In genomic region chr19:55253842-55254624, GRCh38 we compare ENCODE assay signal across 8 cellular contexts. TPM values are rescaled to one million over a fixed set of nuclear protein-coding genes. Genes with fewer than 3 reads are reported as not detected.
DNase-seq lines count a peak whose midpoint lies in the region; ATAC-seq and TF ChIP-seq lines count a peak whose summit lies in the region.

No MANE protein-coding gene starts in this region.

- H3K27ac Mint-ChIP-seq in CD4-positive, CD25-positive, alpha-beta regulatory T cell, result peak overlapping the region; percentile 94 to 98 (median 98)
- peak overlapping the region; percentile 11 for H3K27ac Mint-ChIP-seq in endothelial cell (ENCODE audit: unreplicated experiment)

- peaks cover 7% of the 10 kb centered on the region for H3K36me3 ChIP-seq in CD4-positive, CD25-positive, alpha-beta regulatory T cell (ENCODE audit: control insufficient read depth, insufficient read depth, low read length)

- H3K4me1 Mint-ChIP-seq in CD4-positive, CD25-positive, alpha-beta regulatory T cell, result peaks cover 16 to 80% (median 43%) of the 10 kb centered on the region in 4 donors
- H3K4me1 Mint-ChIP-seq in endothelial cell (ENCODE audit: unreplicated experiment), result peaks cover 37% of the 10 kb centered on the region

- H3K36me3 Mint-ChIP-seq in CD4-positive, CD25-positive, alpha-beta regulatory T cell, result peaks cover 23% of the 10 kb centered on the region
- H3K36me3 Mint-ChIP-seq in endothelial cell (ENCODE audit: low read depth, unreplicated experiment), result peaks cover 16% of the 10 kb centered on the region

- peak; percentile 46 to 90 (median 84) for DNase-seq in CD4-positive, CD25-positive, alpha-beta regulatory T cell
- DNase-seq in MV-4-11 (lab: John Stamatoyannopoulos, UW), result peak; percentile 90
- peak; percentile 69 for DNase-seq in activated CD4-positive, alpha-beta T cell treated with anti-CD3 and anti-CD28 coated beads for 48 hours
- no peak for DNase-seq in endothelial cell (ENCODE audit: low spot score)
- peak in 2 of 3 experiments; percentile 32 to 37 for DNase-seq in stimulated activated CD4-positive, alpha-beta T cell treated with anti-CD3 and anti-CD28 coated beads, TNF-alpha, amount 100 ng/mL, for 4 hours (ENCODE audit: low read depth in 3 of 3)
- DNase-seq in NCI-H2227 treated with DMSO at 0.1 percent for 48 hours (lab: John Stamatoyannopoulos, UW), result no peak

- peaks cover 79% of the 10 kb centered on the region for H3K4me1 ChIP-seq in CD4-positive, CD25-positive, alpha-beta regulatory T cell (ENCODE audit: control insufficient read depth, insufficient read depth, low read length, poor library complexity, severe bottlenecking)

- peaks cover 4% of the 10 kb centered on the region for H3K27me3 Mint-ChIP-seq in CD4-positive, CD25-positive, alpha-beta regulatory T cell
- peaks cover 14% of the 10 kb centered on the region for H3K27me3 Mint-ChIP-seq in endothelial cell (ENCODE audit: unreplicated experiment)

- H3K9me3 ChIP-seq in CD4-positive, CD25-positive, alpha-beta regulatory T cell (ENCODE audit: control insufficient read depth in 2 of 2, low read length in 2 of 2), result no peaks in the 10 kb centered on the region

- H3K9me3 Mint-ChIP-seq in CD4-positive, CD25-positive, alpha-beta regulatory T cell, result no peaks in the 10 kb centered on the region
- no peaks in the 10 kb centered on the region for H3K9me3 Mint-ChIP-seq in endothelial cell (ENCODE audit: unreplicated experiment)

- peak; percentile 61 to 63 for ATAC-seq in CD4-positive, CD25-positive, alpha-beta regulatory T cell (ENCODE audit: low read depth in 2 of 2)
- peak; percentile 53 for ATAC-seq in GM19395 (IDR thresholded peaks at IDR 0.05; ENCODE audit: unreplicated experiment)
- ATAC-seq in HG03457 (IDR thresholded peaks at IDR 0.05; ENCODE audit: unreplicated experiment), result no peak

- H3K4me3 ChIP-seq in CD4-positive, CD25-positive, alpha-beta regulatory T cell (ENCODE audit: low read depth, low read length), result peak overlapping the region; percentile 85

- TF ChIP-seq CTCF in endothelial cell (IDR thresholded peaks at IDR 0.05; ENCODE audit: unreplicated experiment), result no peak

- H3K4me3 Mint-ChIP-seq in CD4-positive, CD25-positive, alpha-beta regulatory T cell, result peak overlapping the region; percentile 97 to 99 (median 97)
- peak overlapping the region; percentile 42 for H3K4me3 Mint-ChIP-seq in endothelial cell (ENCODE audit: unreplicated experiment)

- H3K27me3 ChIP-seq in CD4-positive, CD25-positive, alpha-beta regulatory T cell (ENCODE audit: control insufficient read depth, insufficient read depth, low read length), result no peaks in the 10 kb centered on the region

- peak overlapping the region; percentile 93 for H3K27ac ChIP-seq in CD4-positive, CD25-positive, alpha-beta regulatory T cell (ENCODE audit: insufficient read depth, low read length, poor library complexity, severe bottlenecking)

RNA-seq across cellular contexts. Expression of gene PPP6R1, which starts 4.8 kb away (rescaled TPM):
- 168 TPM for total RNA-seq in CD4-positive, CD25-positive, alpha-beta regulatory T cell
- 10 to 100 TPM; 38.9 to 58.2 (median 44.0) TPM for polyA plus RNA-seq in CD4-positive, CD25-positive, alpha-beta regulatory T cell
- 65.6 TPM for total RNA-seq in endothelial cell (ENCODE audit: unreplicated experiment)

RNA-seq across cellular contexts. Expression of gene TMEM86B, which starts 25.5 kb away (rescaled TPM):
- total RNA-seq in CD4-positive, CD25-positive, alpha-beta regulatory T cell, result 13.3 TPM
- under 1 TPM in 3 of 4 donors, not detected in 1; 0.25 to 0.83 (median 0.49) TPM for polyA plus RNA-seq in CD4-positive, CD25-positive, alpha-beta regulatory T cell
- 4.1 TPM for total RNA-seq in endothelial cell (ENCODE audit: unreplicated experiment)

RNA-seq across cellular contexts. Expression of gene HSPBP1, which starts 25.9 kb away (rescaled TPM):
- 15.8 TPM for total RNA-seq in CD4-positive, CD25-positive, alpha-beta regulatory T cell
- 10 to 100 TPM; 30.2 to 37.2 (median 35.1) TPM for polyA plus RNA-seq in CD4-positive, CD25-positive, alpha-beta regulatory T cell
- 24.6 TPM for total RNA-seq in endothelial cell (ENCODE audit: unreplicated experiment)

RNA-seq across cellular contexts. Expression of gene BRSK1, which starts 29.8 kb away (rescaled TPM):
- total RNA-seq in CD4-positive, CD25-positive, alpha-beta regulatory T cell, result 1.5 TPM
- polyA plus RNA-seq in CD4-positive, CD25-positive, alpha-beta regulatory T cell, result not detected
- total RNA-seq in endothelial cell (ENCODE audit: unreplicated experiment), result 14.1 TPM

RNA-seq across cellular contexts. Expression of gene PTPRH, which starts 44.7 kb away (rescaled TPM):
- not detected for total RNA-seq in CD4-positive, CD25-positive, alpha-beta regulatory T cell
- not detected for polyA plus RNA-seq in CD4-positive, CD25-positive, alpha-beta regulatory T cell
- total RNA-seq in endothelial cell (ENCODE audit: unreplicated experiment), result not detected

Comparison
In these comparisons a context has a peak if more than half of its experiments do, and no peak if none do; other contexts are left out.
1. DNase-seq: peak in CD4-positive, CD25-positive, alpha-beta regulatory T cell (3 of 3), MV-4-11 (single experiment), activated CD4-positive, alpha-beta T cell treated with anti-CD3 and anti-CD28 coated beads for 48 hours (single experiment) and stimulated activated CD4-positive, alpha-beta T cell treated with anti-CD3 and anti-CD28 coated beads, TNF-alpha, amount 100 ng/mL, for 4 hours (2 of 3); none in endothelial cell (single experiment) and NCI-H2227 treated with DMSO at 0.1 percent for 48 hours (single experiment).